In genomic region chr17:11893862-11894261, GRCh38 we compare ENCODE assay signal across 1 cellular context.
TF ChIP-seq lines count a peak whose summit lies in the region.

No MANE protein-coding gene starts in this region.

TF ChIP-seq in K562, 482 proteins besides CTCF, POLR2A, EP300 and RAD21 (continued from another document):
- TF ChIP-seq PBX2 (CRISPR knock-in tag; IDR thresholded peaks at IDR 0.05; ENCODE audit: low read depth), result no peak
- peak; percentile 70 for TF ChIP-seq PBX2 (tag; conservative IDR thresholded peaks at IDR 0.05; ENCODE audit: low read depth)
- no peak for TF ChIP-seq SLC30A9 (CRISPR knock-in tag; IDR thresholded peaks at IDR 0.05)
TF ChIP-seq in K562: peak in this region for 2.
